In genomic region chr4:147518846-147519767, GRCh38 we compare ENCODE assay signal across 8 cellular contexts. TPM values are rescaled to one million over a fixed set of nuclear protein-coding genes. Genes with fewer than 3 reads are reported as not detected.
A peak's percentile ranks its signal among the peaks of the same experiment; 100 is the strongest.
DNase-seq lines count a peak whose midpoint lies in the region; ATAC-seq and TF ChIP-seq lines count a peak whose summit lies in the region.

No MANE protein-coding gene starts in this region.

- no peaks in the 10 kb centered on the region for H3K79me2 ChIP-seq in parathyroid adenoma

- no peaks in the 10 kb centered on the region for H3K4me1 ChIP-seq in parathyroid adenoma

- peak overlapping the region; percentile 8 for H2AFZ ChIP-seq in parathyroid adenoma

- H3K9ac ChIP-seq in parathyroid adenoma, result no peak overlapping the region

- no peaks in the 10 kb centered on the region for H3K27me3 ChIP-seq in parathyroid adenoma (ENCODE audit: control insufficient read depth, insufficient read depth, low read length)

- peak; percentile 41 for DNase-seq in DMS53 treated with DMSO at 0.1 percent for 48 hours (lab: John Stamatoyannopoulos, UW; ENCODE audit: unreplicated experiment)
- DNase-seq in NCI-H82 treated with DMSO at 0.1 percent for 48 hours (lab: John Stamatoyannopoulos, UW; ENCODE audit: unreplicated experiment), result peak; percentile 36
- peak; percentile 42 to 49 for DNase-seq in activated T-cell treated with anti-CD3 and anti-CD28 coated beads, Interleukin-2, amount 50 U/mL, for 48 hours
- DNase-seq in fibroblast of villous mesenchyme (ENCODE audit: low read depth), result peak; percentile 78
- DNase-seq in activated CD4-positive, CD25-positive, alpha-beta regulatory T cell treated with anti-CD3 and anti-CD28 coated beads, Interleukin-2, amount 50 U/mL, for 72 hours, result no peak

- H3K4me2 ChIP-seq in parathyroid adenoma (ENCODE audit: low read length), result no peak overlapping the region

- H3K4me3 ChIP-seq in fibroblast of villous mesenchyme (ENCODE audit: low read depth, low read length), result no peak overlapping the region
- H3K4me3 ChIP-seq in parathyroid adenoma (ENCODE audit: low read depth, low read length), result no peak overlapping the region

- H3K27ac ChIP-seq in parathyroid adenoma, result no peak overlapping the region

- H3K9me3 ChIP-seq in parathyroid adenoma (ENCODE audit: control insufficient read depth, low read length), result no peaks in the 10 kb centered on the region

- peak; percentile 99 for TF ChIP-seq CTCF in fibroblast of villous mesenchyme (IDR thresholded peaks at IDR 0.05; ENCODE audit: insufficient read depth, low read depth, low read length)
- peak; percentile 67 for TF ChIP-seq CTCF in parathyroid adenoma (IDR thresholded peaks at IDR 0.05)

- no peaks in the 10 kb centered on the region for H3K36me3 ChIP-seq in parathyroid adenoma (ENCODE audit: control insufficient read depth, insufficient read depth, low read length)

- ATAC-seq in GM19372 (IDR thresholded peaks at IDR 0.05; ENCODE audit: low read depth, unreplicated experiment), result peak; percentile 96
- peak; percentile 96 for ATAC-seq in HG03342 (IDR thresholded peaks at IDR 0.05; ENCODE audit: unreplicated experiment)

RNA-seq across cellular contexts. Expression of gene EDNRA, which starts 38.2 kb away (rescaled TPM):
- total RNA-seq in fibroblast of villous mesenchyme, result 0.86 and 4.2 TPM in 2 replicates
